1 cellular context compared by ENCODE assay signal in the genomic region with DNA sequence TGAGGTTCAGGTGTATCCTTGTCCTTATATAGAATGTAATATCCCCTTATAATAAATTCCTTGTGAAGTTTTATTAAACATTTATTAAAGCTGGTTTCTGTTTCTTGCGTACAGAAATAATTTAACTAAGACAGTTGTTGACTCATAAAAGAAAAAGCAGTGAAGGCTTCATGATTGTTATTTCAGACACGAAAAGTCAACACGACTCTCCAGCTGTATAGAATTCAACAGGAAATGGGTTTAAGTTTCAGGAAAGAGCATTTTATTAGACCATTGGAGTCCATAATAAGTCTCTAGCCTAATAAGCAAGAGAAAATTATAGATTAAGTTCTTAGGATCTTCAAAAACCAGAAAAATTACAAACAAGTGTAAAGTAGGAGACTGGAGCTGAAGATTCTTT.
TF ChIP-seq lines count a peak whose summit lies in the region.

No MANE protein-coding gene starts in this region.

TF ChIP-seq in SK-N-SH, 30 proteins besides CTCF, POLR2A, EP300 and RAD21 (continued from another document):
- TF ChIP-seq, protein P1, sequence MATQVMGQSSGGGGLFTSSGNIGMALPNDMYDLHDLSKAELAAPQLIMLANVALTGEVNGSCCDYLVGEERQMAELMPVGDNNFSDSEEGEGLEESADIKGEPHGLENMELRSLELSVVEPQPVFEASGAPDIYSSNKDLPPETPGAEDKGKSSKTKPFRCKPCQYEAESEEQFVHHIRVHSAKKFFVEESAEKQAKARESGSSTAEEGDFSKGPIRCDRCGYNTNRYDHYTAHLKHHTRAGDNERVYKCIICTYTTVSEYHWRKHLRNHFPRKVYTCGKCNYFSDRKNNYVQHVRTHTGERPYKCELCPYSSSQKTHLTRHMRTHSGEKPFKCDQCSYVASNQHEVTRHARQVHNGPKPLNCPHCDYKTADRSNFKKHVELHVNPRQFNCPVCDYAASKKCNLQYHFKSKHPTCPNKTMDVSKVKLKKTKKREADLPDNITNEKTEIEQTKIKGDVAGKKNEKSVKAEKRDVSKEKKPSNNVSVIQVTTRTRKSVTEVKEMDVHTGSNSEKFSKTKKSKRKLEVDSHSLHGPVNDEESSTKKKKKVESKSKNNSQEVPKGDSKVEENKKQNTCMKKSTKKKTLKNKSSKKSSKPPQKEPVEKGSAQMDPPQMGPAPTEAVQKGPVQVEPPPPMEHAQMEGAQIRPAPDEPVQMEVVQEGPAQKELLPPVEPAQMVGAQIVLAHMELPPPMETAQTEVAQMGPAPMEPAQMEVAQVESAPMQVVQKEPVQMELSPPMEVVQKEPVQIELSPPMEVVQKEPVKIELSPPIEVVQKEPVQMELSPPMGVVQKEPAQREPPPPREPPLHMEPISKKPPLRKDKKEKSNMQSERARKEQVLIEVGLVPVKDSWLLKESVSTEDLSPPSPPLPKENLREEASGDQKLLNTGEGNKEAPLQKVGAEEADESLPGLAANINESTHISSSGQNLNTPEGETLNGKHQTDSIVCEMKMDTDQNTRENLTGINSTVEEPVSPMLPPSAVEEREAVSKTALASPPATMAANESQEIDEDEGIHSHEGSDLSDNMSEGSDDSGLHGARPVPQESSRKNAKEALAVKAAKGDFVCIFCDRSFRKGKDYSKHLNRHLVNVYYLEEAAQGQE (IDR thresholded peaks at IDR 0.05; ENCODE audit: low read depth, low read length): no peak
- TF ChIP-seq FOXM1 (IDR thresholded peaks at IDR 0.05; ENCODE audit: low read depth) (no peak), CHD2 (IDR thresholded peaks at IDR 0.05; ENCODE audit: low read length, partially characterized antibody) (no peak), SMC3 (IDR thresholded peaks at IDR 0.05; ENCODE audit: low read depth, low read length) (no peak), MXI1 (IDR thresholded peaks at IDR 0.05; ENCODE audit: low read depth, low read length) (no peak), TAF1 (IDR thresholded peaks at IDR 0.05; ENCODE audit: borderline replicate concordance, low read depth, low read length) (no peak), RFX5 (IDR thresholded peaks at IDR 0.05; ENCODE audit: low read length) (no peak), MEF2A (IDR thresholded peaks at IDR 0.05; ENCODE audit: borderline replicate concordance, low read depth) (no peak), EZH2phosphoT487 (IDR thresholded peaks at IDR 0.05; ENCODE audit: borderline replicate concordance, low read depth) (no peak)
- TF ChIP-seq, protein P2, sequence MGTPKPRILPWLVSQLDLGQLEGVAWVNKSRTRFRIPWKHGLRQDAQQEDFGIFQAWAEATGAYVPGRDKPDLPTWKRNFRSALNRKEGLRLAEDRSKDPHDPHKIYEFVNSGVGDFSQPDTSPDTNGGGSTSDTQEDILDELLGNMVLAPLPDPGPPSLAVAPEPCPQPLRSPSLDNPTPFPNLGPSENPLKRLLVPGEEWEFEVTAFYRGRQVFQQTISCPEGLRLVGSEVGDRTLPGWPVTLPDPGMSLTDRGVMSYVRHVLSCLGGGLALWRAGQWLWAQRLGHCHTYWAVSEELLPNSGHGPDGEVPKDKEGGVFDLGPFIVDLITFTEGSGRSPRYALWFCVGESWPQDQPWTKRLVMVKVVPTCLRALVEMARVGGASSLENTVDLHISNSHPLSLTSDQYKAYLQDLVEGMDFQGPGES (IDR thresholded peaks at IDR 0.05; ENCODE audit: low read depth, low read length): no peak
